ENCODE assay signal across 9 cellular contexts in genomic region chrX:65690057-65690855, GRCh38. TPM values are rescaled to one million over a fixed set of nuclear protein-coding genes. Genes with fewer than 3 reads are reported as not detected.
DNase-seq lines count a peak whose midpoint lies in the region; ATAC-seq and TF ChIP-seq lines count a peak whose summit lies in the region.
"Had no signal": no experiment of that assay in that cellular context is flagged by ENCODE, and none has a peak within 500 bp of the region (broad histone marks: within the 10 kb centered on the region; RNA-seq: fewer than 3 reads in every experiment).

No MANE protein-coding gene starts in this region.

- no peak for TF ChIP-seq CTCF in GM13976 (IDR thresholded peaks at IDR 0.05; ENCODE audit: borderline replicate concordance, control extremely low read depth, extremely low read depth, insufficient read depth, missing control alignments)

- H3K4me3 Mint-ChIP-seq in T-helper 1 cell treated with Interleukin-12 subunit alpha and Interleukin-12 subunit beta and Interleukin-4 antibody, amounts not matched to agents 30 μg/mL and 1 μg/mL, for 36 hours, result no peak overlapping the region
- H3K4me3 Mint-ChIP-seq in activated T-helper 1 cell treated with anti-CD3 and anti-CD28 coated beads, Interleukin-12 subunit alpha, Interleukin-12 subunit beta, Interleukin-2, Interleukin-4 antibody, amounts not matched to agents 30 ng/mL and 10 ng/mL and 1 ng/mL, durations not matched to agents 14 hours and 24 hours and 36 hours, result peak overlapping the region; percentile 26

- no peaks in the 10 kb centered on the region for H3K9me3 ChIP-seq in subcutaneous abdominal adipose tissue (ENCODE audit: control insufficient read depth in 5 of 5, low read length in 5 of 5)

- H3K27me3 Mint-ChIP-seq in T-helper 1 cell treated with Interleukin-12 subunit alpha and Interleukin-12 subunit beta and Interleukin-4 antibody, amounts not matched to agents 30 μg/mL and 1 μg/mL, for 36 hours (ENCODE audit: low read depth), result no peaks in the 10 kb centered on the region
- no peaks in the 10 kb centered on the region for H3K27me3 Mint-ChIP-seq in activated T-helper 1 cell treated with anti-CD3 and anti-CD28 coated beads, Interleukin-12 subunit alpha, Interleukin-12 subunit beta, Interleukin-2, Interleukin-4 antibody, amounts not matched to agents 30 ng/mL and 10 ng/mL and 1 ng/mL, durations not matched to agents 14 hours and 24 hours and 36 hours (ENCODE audit: insufficient read depth)

- H3K9me3 Mint-ChIP-seq in T-helper 1 cell treated with Interleukin-12 subunit alpha and Interleukin-12 subunit beta and Interleukin-4 antibody, amounts not matched to agents 30 μg/mL and 1 μg/mL, for 36 hours, result no peaks in the 10 kb centered on the region
- H3K9me3 Mint-ChIP-seq in activated T-helper 1 cell treated with anti-CD3 and anti-CD28 coated beads, Interleukin-12 subunit alpha, Interleukin-12 subunit beta, Interleukin-2, Interleukin-4 antibody, amounts not matched to agents 30 ng/mL and 10 ng/mL and 1 ng/mL, durations not matched to agents 14 hours and 24 hours and 36 hours, result no peaks in the 10 kb centered on the region

- H3K27ac Mint-ChIP-seq in T-helper 1 cell treated with Interleukin-12 subunit alpha and Interleukin-12 subunit beta and Interleukin-4 antibody, amounts not matched to agents 30 μg/mL and 1 μg/mL, for 36 hours, result peak overlapping the region; percentile 76
- H3K27ac Mint-ChIP-seq in activated T-helper 1 cell treated with anti-CD3 and anti-CD28 coated beads, Interleukin-12 subunit alpha, Interleukin-12 subunit beta, Interleukin-2, Interleukin-4 antibody, amounts not matched to agents 30 ng/mL and 10 ng/mL and 1 ng/mL, durations not matched to agents 14 hours and 24 hours and 36 hours, result peak overlapping the region; percentile 67

- H3K4me1 ChIP-seq in subcutaneous abdominal adipose tissue (ENCODE audit: control insufficient read depth in 5 of 5, insufficient read depth in 5 of 5, low read length in 5 of 5), result peaks cover 3 to 71% (median 62%) of the 10 kb centered on the region in 5 donors

- ATAC-seq in left ventricle myocardium superior (peak; percentile 79), HG03159 (IDR thresholded peaks at IDR 0.05; ENCODE audit: unreplicated experiment) (no peak)

- peak overlapping the region in 3 of 5 donors; percentile 25 to 52 (median 49) for H3K9ac ChIP-seq in subcutaneous abdominal adipose tissue (ENCODE audit: low read length in 5 of 5)

- peaks cover 0 to 4% (median 0%) of the 10 kb centered on the region in 5 donors for H3K27me3 ChIP-seq in subcutaneous abdominal adipose tissue (ENCODE audit: control insufficient read depth in 5 of 5, insufficient read depth in 4 of 5, low read length in 5 of 5)

- H3K36me3 Mint-ChIP-seq in T-helper 1 cell treated with Interleukin-12 subunit alpha and Interleukin-12 subunit beta and Interleukin-4 antibody, amounts not matched to agents 30 μg/mL and 1 μg/mL, for 36 hours (ENCODE audit: low read depth), result peaks cover 28% of the 10 kb centered on the region
- H3K36me3 Mint-ChIP-seq in activated T-helper 1 cell treated with anti-CD3 and anti-CD28 coated beads, Interleukin-12 subunit alpha, Interleukin-12 subunit beta, Interleukin-2, Interleukin-4 antibody, amounts not matched to agents 30 ng/mL and 10 ng/mL and 1 ng/mL, durations not matched to agents 14 hours and 24 hours and 36 hours (ENCODE audit: low read depth), result peaks cover 31% of the 10 kb centered on the region

- peak overlapping the region in 1 of 5 donors; percentile 4 for H3K4me3 ChIP-seq in subcutaneous abdominal adipose tissue (ENCODE audit: low read depth in 1 of 5, low read length in 5 of 5)

- H3K4me1 Mint-ChIP-seq in T-helper 1 cell treated with Interleukin-12 subunit alpha and Interleukin-12 subunit beta and Interleukin-4 antibody, amounts not matched to agents 30 μg/mL and 1 μg/mL, for 36 hours (ENCODE audit: low read depth), result peaks cover 74% of the 10 kb centered on the region
- H3K4me1 Mint-ChIP-seq in activated T-helper 1 cell treated with anti-CD3 and anti-CD28 coated beads, Interleukin-12 subunit alpha, Interleukin-12 subunit beta, Interleukin-2, Interleukin-4 antibody, amounts not matched to agents 30 ng/mL and 10 ng/mL and 1 ng/mL, durations not matched to agents 14 hours and 24 hours and 36 hours (ENCODE audit: low read depth), result peaks cover 88% of the 10 kb centered on the region

- in situ Hi-C loops in GM13976 (cut with MboI; ENCODE audit: low sequenced_read_pairs, unreplicated experiment), result no loop called here

- intact Hi-C loops in activated T-helper 1 cell treated with anti-CD3 and anti-CD28 coated beads, Interleukin-12 subunit alpha, Interleukin-12 subunit beta, Interleukin-2, Interleukin-4 antibody, amounts not matched to agents 30 ng/mL and 10 ng/mL and 1 ng/mL, durations not matched to agents 14 hours and 24 hours and 36 hours (cut with micrococcal nuclease), result no loop called here
- intact Hi-C loops in left ventricle myocardium superior (cut with micrococcal nuclease), result no loop called here

- H3K36me3 ChIP-seq in subcutaneous abdominal adipose tissue (ENCODE audit: control insufficient read depth in 5 of 5, insufficient read depth in 5 of 5, low read length in 5 of 5), result no peaks in the 10 kb centered on the region

- H3K27ac ChIP-seq in subcutaneous abdominal adipose tissue (ENCODE audit: low read depth, low read length), result peak overlapping the region; percentile 80

- DNase-seq in T-helper 1 cell (no peak), left ventricle myocardium superior (no peak), GM13976 (ENCODE audit: low spot score) (no peak), iPS-NIHi11 (ENCODE audit: low spot score) (no peak)
- no peak for DNase-seq in activated T-helper 1 cell treated with anti-CD3 and anti-CD28 coated beads, Interleukin-12 subunit alpha, Interleukin-12 subunit beta, Interleukin-2, Interleukin-4 antibody, amounts not matched to agents 30 ng/mL and 10 ng/mL and 1 ng/mL, durations not matched to agents 14 hours and 24 hours and 36 hours (ENCODE audit: low spot score)
- DNase-seq: NCI-H446 treated with DMSO at 0.1 percent for 48 hours had no signal

RNA-seq across cellular contexts. Expression of gene MSN, which starts 22.8 kb away (rescaled TPM):
- total RNA-seq in activated T-helper 1 cell treated with anti-CD3 and anti-CD28 coated beads, Interleukin-12 subunit alpha, Interleukin-12 subunit beta, Interleukin-2, Interleukin-4 antibody, amounts not matched to agents 30 ng/mL and 10 ng/mL and 1 ng/mL, durations not matched to agents 14 hours and 24 hours and 36 hours, result 479 and 484 TPM in 2 replicates
- 91.2 TPM for total RNA-seq in left ventricle myocardium superior
